ENCODE assay signal across 1 cellular context in the genomic region with DNA sequence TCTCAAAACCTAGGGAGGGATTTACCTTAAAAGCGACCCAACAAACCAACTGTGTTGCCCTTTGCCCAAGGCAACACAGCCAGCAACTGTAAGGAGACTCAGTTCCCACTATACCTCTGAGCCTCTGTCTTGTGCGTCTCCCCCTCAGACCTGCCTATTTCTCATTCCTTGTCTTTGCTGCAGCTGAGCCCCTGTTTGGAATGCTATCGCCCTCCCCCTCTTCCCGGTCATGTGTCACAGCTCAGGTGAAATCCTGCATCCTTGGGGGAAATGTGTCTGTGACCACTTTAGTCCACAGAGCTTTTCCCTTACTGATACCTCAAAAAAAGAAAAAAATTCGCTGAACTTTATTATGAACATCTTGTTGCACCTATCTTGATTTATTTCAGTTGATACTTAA.
TF ChIP-seq lines count a peak whose summit lies in the region.

No MANE protein-coding gene starts in this region.

TF ChIP-seq in WTC11, 78 proteins besides CTCF, POLR2A, EP300 and RAD21 (continued from another document):
- TF ChIP-seq PRDM15 (CRISPR knock-in tag; IDR thresholded peaks at IDR 0.05) (peak; percentile 46; the same call in 1 of the 2 replicates), GABPB1 (CRISPR knock-in tag; IDR thresholded peaks at IDR 0.05) (no peak), CBFB (CRISPR knock-in tag; IDR thresholded peaks at IDR 0.05; ENCODE audit: low read depth) (no peak)
